Comparison of ENCODE assay signal across 19 cellular contexts in the genomic region with DNA sequence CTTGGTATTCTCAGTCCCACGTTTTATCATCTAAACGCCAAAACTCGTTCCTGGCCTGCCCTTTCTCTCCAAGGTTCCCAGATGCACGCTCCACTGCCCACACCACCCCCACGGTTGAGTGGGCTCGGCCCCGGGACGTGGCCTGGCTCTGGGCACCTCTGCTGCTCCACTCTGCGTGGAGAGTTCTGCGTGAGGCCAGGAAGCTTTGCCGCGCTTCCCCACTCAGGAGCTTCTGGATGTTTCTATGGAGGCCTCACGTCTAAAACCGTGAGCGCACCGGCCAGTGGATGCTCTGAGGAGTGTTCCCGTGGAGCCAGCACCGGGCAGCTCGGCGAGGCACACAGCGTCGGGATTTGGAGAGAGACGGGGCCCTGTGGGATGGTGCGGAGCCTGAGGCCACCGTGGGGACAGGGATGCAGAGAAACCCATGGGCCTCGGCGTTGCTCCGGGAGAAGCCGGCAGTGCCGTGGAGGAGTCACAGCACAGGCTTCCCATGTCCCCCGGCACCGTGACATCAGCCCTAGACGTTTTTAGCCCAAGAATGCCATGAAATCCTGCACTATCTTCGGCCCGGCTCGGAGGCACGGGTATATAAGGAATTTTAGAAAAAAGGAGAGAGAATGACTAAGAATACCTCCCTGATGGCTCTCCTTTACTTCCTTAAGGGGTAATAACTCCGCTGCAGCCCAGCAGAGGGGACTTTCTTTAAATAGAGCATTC.
DNase-seq lines count a peak whose midpoint lies in the region; ATAC-seq, FAIRE-seq and TF ChIP-seq lines count a peak whose summit lies in the region.
"Had no signal": no experiment of that assay in that cellular context is flagged by ENCODE, and none has a peak within 500 bp of the region (broad histone marks: within the 10 kb centered on the region; RNA-seq: fewer than 3 reads in every experiment).

No MANE protein-coding gene starts in this region.

- peaks cover 32% of the 10 kb centered on the region for H3K27me3 Mint-ChIP-seq in type B pancreatic cell

- no peak for ATAC-seq in right cardiac atrium
- no peak for ATAC-seq in GM21526 (IDR thresholded peaks at IDR 0.05; ENCODE audit: low FRiP score, unreplicated experiment)
- ATAC-seq: HepG2 had no signal

- TF ChIP-seq CTCF in right atrium auricular region (IDR thresholded peaks at IDR 0.05) (no peak), kidney (IDR thresholded peaks at IDR 0.05; ENCODE audit: borderline replicate concordance, extremely low read depth, insufficient read depth) (no peak), type B pancreatic cell (conservative IDR thresholded peaks at IDR 0.05) (no peak)

- H3K9ac ChIP-seq in kidney (ENCODE audit: low read length in 2 of 2), result peak overlapping the region in 1 of 2 donors; percentile 7

- intact Hi-C loops in right cardiac atrium (cut with DNase I) (no loop called here), kidney (cut with DNase I) (no loop called here)

- H3K4me3 Mint-ChIP-seq in type B pancreatic cell, result no peak overlapping the region
- H3K4me3 Mint-ChIP-seq: CD8-positive, alpha-beta memory T cell had no signal

- H3K4me1 Mint-ChIP-seq in type B pancreatic cell (ENCODE audit: unreplicated experiment), result peaks cover 17% of the 10 kb centered on the region
- H3K4me1 Mint-ChIP-seq: CD8-positive, alpha-beta memory T cell had no signal

- no peak for FAIRE-seq in kidney (lab: Jason Lieb, UNC)
- FAIRE-seq: GM12891, H1, HepG2 had no signal

- H3K27ac Mint-ChIP-seq in type B pancreatic cell, result no peak overlapping the region
- H3K27ac Mint-ChIP-seq: CD8-positive, alpha-beta memory T cell had no signal

- H3K27ac ChIP-seq in right atrium auricular region, result peak overlapping the region; percentile 1 to 58
- H3K27ac ChIP-seq in right cardiac atrium (ENCODE audit: low read length), result no peak overlapping the region
- peak overlapping the region; percentile 47 to 57 for H3K27ac ChIP-seq in kidney (ENCODE audit: low read depth in 2 of 2, low read length in 2 of 2)
- H3K27ac ChIP-seq in temporal lobe (ENCODE audit: low read depth, low read length), result peak overlapping the region; percentile 20
- H3K27ac ChIP-seq: PC-9 had no signal

- H3K27me3 ChIP-seq in right atrium auricular region (no peaks in the 10 kb centered on the region), right cardiac atrium (ENCODE audit: control insufficient read depth, insufficient read depth) (no peaks in the 10 kb centered on the region)

- no peaks in the 10 kb centered on the region for H3K36me3 ChIP-seq in right atrium auricular region
- H3K36me3 ChIP-seq in kidney (ENCODE audit: control insufficient read depth in 1 of 2, insufficient read depth in 2 of 2, low read length in 2 of 2), result no peaks in the 10 kb centered on the region

- H3K36me3 Mint-ChIP-seq in type B pancreatic cell, result no peaks in the 10 kb centered on the region
- H3K36me3 Mint-ChIP-seq: CD8-positive, alpha-beta memory T cell had no signal

- H3K9me3 Mint-ChIP-seq in type B pancreatic cell, result no peaks in the 10 kb centered on the region
- H3K9me3 Mint-ChIP-seq: CD8-positive, alpha-beta memory T cell had no signal

- no peaks in the 10 kb centered on the region for H3K9me3 ChIP-seq in right atrium auricular region
- H3K9me3 ChIP-seq in right cardiac atrium (ENCODE audit: control insufficient read depth, low read length), result no peaks in the 10 kb centered on the region
- H3K9me3 ChIP-seq in kidney (ENCODE audit: control insufficient read depth in 1 of 2, low read length in 2 of 2), result no peaks in the 10 kb centered on the region

- DNase-seq in right atrium auricular region (ENCODE audit: low spot score), result no peak
- no peak for DNase-seq in right cardiac atrium
- no peak for DNase-seq in kidney
- no peak for DNase-seq in type B pancreatic cell (ENCODE audit: extremely low spot score, unreplicated experiment)
- DNase-seq in COLO668 (lab: John Stamatoyannopoulos, UW; ENCODE audit: unreplicated experiment), result no peak
- no peak for DNase-seq in HK-2 (ENCODE audit: unreplicated experiment)
- DNase-seq: CD8-positive, alpha-beta memory T cell; GF-D8; KG1; NCI-H1436 treated with DMSO at 0.1 percent for 48 hours; NCI-H2029 treated with DMSO at 0.1 percent for 48 hours; NCI-H510A; NCI-H774; PC-9 had no signal

- 85% methylated on average over 38 of the region's 38 CpGs for WGBS in right cardiac atrium

- H3K4me1 ChIP-seq in right atrium auricular region, result peaks cover 0 to 20% of the 10 kb centered on the region in 2 donors
- H3K4me1 ChIP-seq in right cardiac atrium (ENCODE audit: control insufficient read depth, insufficient read depth, low read length), result no peaks in the 10 kb centered on the region
- peaks cover 0 to 8% of the 10 kb centered on the region in 2 donors for H3K4me1 ChIP-seq in kidney (ENCODE audit: control insufficient read depth in 1 of 2, insufficient read depth in 1 of 2, low read depth in 1 of 2, low read length in 2 of 2)

- H3K4me3 ChIP-seq in right atrium auricular region, result no peak overlapping the region
- H3K4me3 ChIP-seq in right cardiac atrium (ENCODE audit: low read length), result no peak overlapping the region
- H3K4me3 ChIP-seq in kidney (ENCODE audit: low read length in 2 of 2), result no peak overlapping the region
- H3K4me3 ChIP-seq: PC-9 had no signal
